1 cellular context compared by ENCODE assay signal in the genomic region with DNA sequence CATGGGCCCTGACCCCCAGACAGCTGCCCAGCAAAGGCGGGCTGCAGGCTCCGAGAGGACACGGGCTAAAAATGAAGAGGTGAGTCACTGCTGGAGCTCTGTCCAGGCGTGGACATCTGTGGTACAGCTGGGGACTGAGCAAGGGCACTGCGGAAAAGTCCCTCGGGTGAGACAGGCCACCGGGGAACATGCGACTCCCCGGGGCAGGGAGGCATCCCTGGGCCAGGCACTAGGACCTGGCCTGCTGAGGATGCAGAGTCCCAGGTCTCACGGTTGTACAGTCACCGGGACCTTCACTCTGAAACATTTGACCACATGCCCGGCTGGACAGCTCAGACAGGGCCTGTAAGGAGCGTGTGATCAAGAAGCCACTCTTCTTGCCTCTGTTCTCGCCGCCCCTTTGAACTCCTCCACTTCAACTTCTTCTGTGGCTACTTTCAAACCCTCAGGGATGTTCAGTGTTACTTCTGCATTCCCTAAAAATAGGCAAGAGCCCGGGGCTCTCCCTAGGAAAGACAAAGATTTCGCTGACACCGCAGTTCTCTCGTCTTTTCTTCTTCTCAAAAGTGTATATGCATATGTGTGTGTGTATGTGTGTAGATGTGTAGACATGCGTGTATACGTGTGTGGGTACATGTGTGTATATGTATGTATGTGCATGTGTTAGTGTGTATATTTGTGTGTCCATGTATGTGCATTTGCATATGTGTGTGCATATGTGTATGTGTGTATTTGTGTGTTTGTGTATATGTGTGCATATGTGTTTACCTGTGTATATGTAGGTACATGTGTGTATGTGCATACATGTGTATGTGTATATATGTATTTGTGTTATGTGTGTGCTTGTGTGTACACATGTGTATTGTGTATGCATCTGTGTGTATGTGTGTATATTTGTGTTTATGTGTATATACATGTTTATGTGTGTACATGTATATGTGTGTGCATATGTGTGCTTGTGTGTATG.
A peak's percentile ranks its signal among the peaks of the same experiment; 100 is the strongest.
TF ChIP-seq lines count a peak whose summit lies in the region.

No MANE protein-coding gene starts in this region.

TF ChIP-seq in K562, 482 proteins besides CTCF, POLR2A, EP300 and RAD21:
- TF ChIP-seq C11orf30 (IDR thresholded peaks at IDR 0.05; ENCODE audit: low read depth) (peak; percentile 89), ARID2 (IDR thresholded peaks at IDR 0.05) (peak; percentile 61), MAFF (IDR thresholded peaks at IDR 0.05; ENCODE audit: low read length) (peak; percentile 86), NFIC (IDR thresholded peaks at IDR 0.05) (0 out of 2 replicates have a peak, but pooled peaks have one; percentile 4), ZNF316 (IDR thresholded peaks at IDR 0.05) (peak; percentile 92), CBFA2T3 (IDR thresholded peaks at IDR 0.05) (0 out of 2 replicates have a peak, but pooled peaks have one; percentile 2), FIP1L1 (IDR thresholded peaks at IDR 0.05; ENCODE audit: low read depth, low read length, poor library complexity, severe bottlenecking) (no peak), MAFK (IDR thresholded peaks at IDR 0.05; ENCODE audit: low read length) (peak; percentile 84), TAF9B (IDR thresholded peaks at IDR 0.05; ENCODE audit: partially characterized antibody) (no peak), PHTF2 (CRISPR knock-in tag; IDR thresholded peaks at IDR 0.05) (no peak), CHD2 (IDR thresholded peaks at IDR 0.05; ENCODE audit: low read depth, low read length) (no peak), MAFG (tag; conservative IDR thresholded peaks at IDR 0.05) (peak; percentile 92), ZSCAN29 (IDR thresholded peaks at IDR 0.05) (no peak), KDM1A (IDR thresholded peaks at IDR 0.05) (peak in 1 of 2 experiments; percentile 93; a peak in 2 of 4 replicates), PHF20 (IDR thresholded peaks at IDR 0.05; ENCODE audit: partially characterized antibody) (peak; percentile 61)
- TF ChIP-seq, protein P1, sequence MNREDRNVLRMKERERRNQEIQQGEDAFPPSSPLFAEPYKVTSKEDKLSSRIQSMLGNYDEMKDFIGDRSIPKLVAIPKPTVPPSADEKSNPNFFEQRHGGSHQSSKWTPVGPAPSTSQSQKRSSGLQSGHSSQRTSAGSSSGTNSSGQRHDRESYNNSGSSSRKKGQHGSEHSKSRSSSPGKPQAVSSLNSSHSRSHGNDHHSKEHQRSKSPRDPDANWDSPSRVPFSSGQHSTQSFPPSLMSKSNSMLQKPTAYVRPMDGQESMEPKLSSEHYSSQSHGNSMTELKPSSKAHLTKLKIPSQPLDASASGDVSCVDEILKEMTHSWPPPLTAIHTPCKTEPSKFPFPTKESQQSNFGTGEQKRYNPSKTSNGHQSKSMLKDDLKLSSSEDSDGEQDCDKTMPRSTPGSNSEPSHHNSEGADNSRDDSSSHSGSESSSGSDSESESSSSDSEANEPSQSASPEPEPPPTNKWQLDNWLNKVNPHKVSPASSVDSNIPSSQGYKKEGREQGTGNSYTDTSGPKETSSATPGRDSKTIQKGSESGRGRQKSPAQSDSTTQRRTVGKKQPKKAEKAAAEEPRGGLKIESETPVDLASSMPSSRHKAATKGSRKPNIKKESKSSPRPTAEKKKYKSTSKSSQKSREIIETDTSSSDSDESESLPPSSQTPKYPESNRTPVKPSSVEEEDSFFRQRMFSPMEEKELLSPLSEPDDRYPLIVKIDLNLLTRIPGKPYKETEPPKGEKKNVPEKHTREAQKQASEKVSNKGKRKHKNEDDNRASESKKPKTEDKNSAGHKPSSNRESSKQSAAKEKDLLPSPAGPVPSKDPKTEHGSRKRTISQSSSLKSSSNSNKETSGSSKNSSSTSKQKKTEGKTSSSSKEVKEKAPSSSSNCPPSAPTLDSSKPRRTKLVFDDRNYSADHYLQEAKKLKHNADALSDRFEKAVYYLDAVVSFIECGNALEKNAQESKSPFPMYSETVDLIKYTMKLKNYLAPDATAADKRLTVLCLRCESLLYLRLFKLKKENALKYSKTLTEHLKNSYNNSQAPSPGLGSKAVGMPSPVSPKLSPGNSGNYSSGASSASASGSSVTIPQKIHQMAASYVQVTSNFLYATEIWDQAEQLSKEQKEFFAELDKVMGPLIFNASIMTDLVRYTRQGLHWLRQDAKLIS (CRISPR knock-in tag; IDR thresholded peaks at IDR 0.05) = no peak
- TF ChIP-seq, protein P2, sequence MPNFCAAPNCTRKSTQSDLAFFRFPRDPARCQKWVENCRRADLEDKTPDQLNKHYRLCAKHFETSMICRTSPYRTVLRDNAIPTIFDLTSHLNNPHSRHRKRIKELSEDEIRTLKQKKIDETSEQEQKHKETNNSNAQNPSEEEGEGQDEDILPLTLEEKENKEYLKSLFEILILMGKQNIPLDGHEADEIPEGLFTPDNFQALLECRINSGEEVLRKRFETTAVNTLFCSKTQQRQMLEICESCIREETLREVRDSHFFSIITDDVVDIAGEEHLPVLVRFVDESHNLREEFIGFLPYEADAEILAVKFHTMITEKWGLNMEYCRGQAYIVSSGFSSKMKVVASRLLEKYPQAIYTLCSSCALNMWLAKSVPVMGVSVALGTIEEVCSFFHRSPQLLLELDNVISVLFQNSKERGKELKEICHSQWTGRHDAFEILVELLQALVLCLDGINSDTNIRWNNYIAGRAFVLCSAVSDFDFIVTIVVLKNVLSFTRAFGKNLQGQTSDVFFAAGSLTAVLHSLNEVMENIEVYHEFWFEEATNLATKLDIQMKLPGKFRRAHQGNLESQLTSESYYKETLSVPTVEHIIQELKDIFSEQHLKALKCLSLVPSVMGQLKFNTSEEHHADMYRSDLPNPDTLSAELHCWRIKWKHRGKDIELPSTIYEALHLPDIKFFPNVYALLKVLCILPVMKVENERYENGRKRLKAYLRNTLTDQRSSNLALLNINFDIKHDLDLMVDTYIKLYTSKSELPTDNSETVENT (CRISPR knock-in tag; IDR thresholded peaks at IDR 0.05) = no peak
- TF ChIP-seq, protein P3, sequence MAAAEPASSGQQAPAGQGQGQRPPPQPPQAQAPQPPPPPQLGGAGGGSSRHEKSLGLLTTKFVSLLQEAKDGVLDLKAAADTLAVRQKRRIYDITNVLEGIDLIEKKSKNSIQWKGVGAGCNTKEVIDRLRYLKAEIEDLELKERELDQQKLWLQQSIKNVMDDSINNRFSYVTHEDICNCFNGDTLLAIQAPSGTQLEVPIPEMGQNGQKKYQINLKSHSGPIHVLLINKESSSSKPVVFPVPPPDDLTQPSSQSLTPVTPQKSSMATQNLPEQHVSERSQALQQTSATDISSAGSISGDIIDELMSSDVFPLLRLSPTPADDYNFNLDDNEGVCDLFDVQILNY (CRISPR knock-in tag; IDR thresholded peaks at IDR 0.05) = no peak
- TF ChIP-seq, protein P4, sequence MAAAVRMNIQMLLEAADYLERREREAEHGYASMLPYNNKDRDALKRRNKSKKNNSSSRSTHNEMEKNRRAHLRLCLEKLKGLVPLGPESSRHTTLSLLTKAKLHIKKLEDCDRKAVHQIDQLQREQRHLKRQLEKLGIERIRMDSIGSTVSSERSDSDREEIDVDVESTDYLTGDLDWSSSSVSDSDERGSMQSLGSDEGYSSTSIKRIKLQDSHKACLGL (CRISPR knock-in tag; IDR thresholded peaks at IDR 0.05; ENCODE audit: borderline replicate concordance, poor library complexity, severe bottlenecking) = no peak
